Comparison of ENCODE assay signal across 1 cellular context in the genomic region with DNA sequence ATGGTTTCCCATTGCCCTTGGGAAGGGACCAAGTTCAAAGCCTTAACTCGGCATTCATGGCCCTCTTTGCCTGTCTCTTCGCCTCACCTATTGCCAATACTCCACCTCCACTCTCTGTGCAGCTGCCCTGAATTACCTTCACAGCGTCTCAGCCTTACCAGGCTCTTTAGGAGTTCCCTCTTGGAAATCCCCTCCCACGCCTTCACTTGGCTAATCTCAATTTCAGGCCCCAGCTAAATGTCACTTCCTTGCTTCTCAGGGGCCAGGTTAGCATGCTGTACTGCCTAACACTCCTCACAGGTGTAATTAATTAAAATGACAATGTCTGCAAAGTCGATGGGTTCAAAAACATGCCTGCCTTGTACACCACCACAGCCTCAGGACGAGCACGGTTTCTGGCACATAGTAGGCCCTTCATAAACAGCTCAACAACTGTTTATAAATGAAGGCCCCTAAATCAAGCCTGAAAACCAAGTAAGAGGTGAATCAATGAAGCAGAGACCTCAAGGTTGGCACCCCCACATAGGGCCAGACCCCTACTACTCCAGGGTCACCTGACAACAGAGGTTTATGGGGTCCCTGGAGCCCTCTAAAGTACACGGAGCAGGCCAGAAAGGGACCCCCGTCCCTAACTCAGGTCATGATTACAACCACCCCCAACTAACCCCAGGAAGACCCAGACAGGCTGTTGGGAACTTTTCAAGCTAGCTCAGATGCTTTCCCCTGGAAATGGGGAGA.
TF ChIP-seq lines count a peak whose summit lies in the region.

No MANE protein-coding gene starts in this region.

TF ChIP-seq in GM23338, 12 proteins besides CTCF, POLR2A, EP300 and RAD21 (continued from another document):
- TF ChIP-seq, protein P1, sequence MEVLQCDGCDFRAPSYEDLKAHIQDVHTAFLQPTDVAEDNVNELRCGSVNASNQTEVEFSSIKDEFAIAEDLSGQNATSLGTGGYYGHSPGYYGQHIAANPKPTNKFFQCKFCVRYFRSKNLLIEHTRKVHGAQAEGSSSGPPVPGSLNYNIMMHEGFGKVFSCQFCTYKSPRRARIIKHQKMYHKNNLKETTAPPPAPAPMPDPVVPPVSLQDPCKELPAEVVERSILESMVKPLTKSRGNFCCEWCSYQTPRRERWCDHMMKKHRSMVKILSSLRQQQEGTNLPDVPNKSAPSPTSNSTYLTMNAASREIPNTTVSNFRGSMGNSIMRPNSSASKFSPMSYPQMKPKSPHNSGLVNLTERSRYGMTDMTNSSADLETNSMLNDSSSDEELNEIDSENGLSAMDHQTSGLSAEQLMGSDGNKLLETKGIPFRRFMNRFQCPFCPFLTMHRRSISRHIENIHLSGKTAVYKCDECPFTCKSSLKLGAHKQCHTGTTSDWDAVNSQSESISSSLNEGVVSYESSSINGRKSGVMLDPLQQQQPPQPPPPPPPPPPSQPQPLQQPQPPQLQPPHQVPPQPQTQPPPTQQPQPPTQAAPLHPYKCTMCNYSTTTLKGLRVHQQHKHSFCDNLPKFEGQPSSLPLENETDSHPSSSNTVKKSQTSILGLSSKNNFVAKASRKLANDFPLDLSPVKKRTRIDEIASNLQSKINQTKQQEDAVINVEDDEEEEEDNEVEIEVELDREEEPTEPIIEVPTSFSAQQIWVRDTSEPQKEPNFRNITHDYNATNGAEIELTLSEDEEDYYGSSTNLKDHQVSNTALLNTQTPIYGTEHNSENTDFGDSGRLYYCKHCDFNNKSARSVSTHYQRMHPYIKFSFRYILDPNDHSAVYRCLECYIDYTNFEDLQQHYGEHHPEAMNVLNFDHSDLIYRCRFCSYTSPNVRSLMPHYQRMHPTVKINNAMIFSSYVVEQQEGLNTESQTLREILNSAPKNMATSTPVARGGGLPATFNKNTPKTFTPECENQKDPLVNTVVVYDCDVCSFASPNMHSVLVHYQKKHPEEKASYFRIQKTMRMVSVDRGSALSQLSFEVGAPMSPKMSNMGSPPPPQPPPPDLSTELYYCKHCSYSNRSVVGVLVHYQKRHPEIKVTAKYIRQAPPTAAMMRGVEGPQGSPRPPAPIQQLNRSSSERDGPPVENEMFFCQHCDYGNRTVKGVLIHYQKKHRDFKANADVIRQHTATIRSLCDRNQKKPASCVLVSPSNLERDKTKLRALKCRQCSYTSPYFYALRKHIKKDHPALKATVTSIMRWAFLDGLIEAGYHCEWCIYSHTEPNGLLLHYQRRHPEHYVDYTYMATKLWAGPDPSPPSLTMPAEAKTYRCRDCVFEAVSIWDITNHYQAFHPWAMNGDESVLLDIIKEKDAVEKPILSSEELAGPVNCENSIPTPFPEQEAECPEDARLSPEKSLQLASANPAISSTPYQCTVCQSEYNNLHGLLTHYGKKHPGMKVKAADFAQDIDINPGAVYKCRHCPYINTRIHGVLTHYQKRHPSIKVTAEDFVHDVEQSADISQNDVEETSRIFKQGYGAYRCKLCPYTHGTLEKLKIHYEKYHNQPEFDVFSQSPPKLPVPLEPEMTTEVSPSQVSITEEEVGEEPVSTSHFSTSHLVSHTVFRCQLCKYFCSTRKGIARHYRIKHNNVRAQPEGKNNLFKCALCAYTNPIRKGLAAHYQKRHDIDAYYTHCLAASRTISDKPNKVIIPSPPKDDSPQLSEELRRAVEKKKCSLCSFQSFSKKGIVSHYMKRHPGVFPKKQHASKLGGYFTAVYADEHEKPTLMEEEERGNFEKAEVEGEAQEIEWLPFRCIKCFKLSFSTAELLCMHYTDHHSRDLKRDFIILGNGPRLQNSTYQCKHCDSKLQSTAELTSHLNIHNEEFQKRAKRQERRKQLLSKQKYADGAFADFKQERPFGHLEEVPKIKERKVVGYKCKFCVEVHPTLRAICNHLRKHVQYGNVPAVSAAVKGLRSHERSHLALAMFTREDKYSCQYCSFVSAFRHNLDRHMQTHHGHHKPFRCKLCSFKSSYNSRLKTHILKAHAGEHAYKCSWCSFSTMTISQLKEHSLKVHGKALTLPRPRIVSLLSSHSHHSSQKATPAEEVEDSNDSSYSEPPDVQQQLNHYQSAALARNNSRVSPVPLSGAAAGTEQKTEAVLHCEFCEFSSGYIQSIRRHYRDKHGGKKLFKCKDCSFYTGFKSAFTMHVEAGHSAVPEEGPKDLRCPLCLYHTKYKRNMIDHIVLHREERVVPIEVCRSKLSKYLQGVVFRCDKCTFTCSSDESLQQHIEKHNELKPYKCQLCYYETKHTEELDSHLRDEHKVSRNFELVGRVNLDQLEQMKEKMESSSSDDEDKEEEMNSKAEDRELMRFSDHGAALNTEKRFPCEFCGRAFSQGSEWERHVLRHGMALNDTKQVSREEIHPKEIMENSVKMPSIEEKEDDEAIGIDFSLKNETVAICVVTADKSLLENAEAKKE (CRISPR knock-in tag; IDR thresholded peaks at IDR 0.05), result no peak
- TF ChIP-seq ZNF114 (CRISPR knock-in tag; IDR thresholded peaks at IDR 0.05) (no peak), POLR2AphosphoS5 (IDR thresholded peaks at IDR 0.05; ENCODE audit: low read depth) (no peak), NANOG (IDR thresholded peaks at IDR 0.05; ENCODE audit: borderline replicate concordance) (no peak)
